Comparison of ENCODE assay signal across 17 cellular contexts in genomic region chr12:79183946-79184345, GRCh38.
"Had no signal": no experiment of that assay in that cellular context is flagged by ENCODE, and none has a peak within 500 bp of the region (broad histone marks: within the 10 kb centered on the region; RNA-seq: fewer than 3 reads in every experiment).

No MANE protein-coding gene starts in this region.

- DNase-seq: activated CD4-positive, alpha-beta T cell treated with anti-CD3 and anti-CD28 coated beads, Interleukin-2, amount 50 U/mL, for 4 hours; activated CD8-positive, alpha-beta memory T cell treated with anti-CD3 and anti-CD28 coated beads, Interleukin-2, amount 10 ng/mL, durations not matched to agents 7 days and 5 days; activated naive CD4-positive, alpha-beta T cell treated with anti-CD3 and anti-CD28 coated beads for 36 hours; activated T-cell treated with anti-CD3 and anti-CD28 coated beads, Interleukin-2, amount 50 U/mL, for 1 hour; esophagus squamous epithelium; mucosa of descending colon; naive thymus-derived CD8-positive, alpha-beta T cell; stimulated activated CD4-positive, alpha-beta T cell treated with anti-CD3 and anti-CD28 coated beads, Interleukin-12 subunit alpha, Interleukin-12 subunit beta, amount 100 ng/mL, for 4 hours; stimulated activated CD4-positive, alpha-beta T cell treated with anti-CD3 and anti-CD28 coated beads, Interleukin-2, amount 100 ng/mL, for 24 hours; SW 1271 had no signal

- H3K9me3 ChIP-seq: ascending aorta, esophagus squamous epithelium, mucosa of descending colon, neutrophil, thoracic aorta had no signal

- H3K4me3 Mint-ChIP-seq: activated CD8-positive, alpha-beta memory T cell treated with anti-CD3 and anti-CD28 coated beads, Interleukin-2, amount 10 ng/mL, durations not matched to agents 7 days and 5 days; activated naive CD4-positive, alpha-beta T cell treated with anti-CD3 and anti-CD28 coated beads for 36 hours; memory B cell; naive thymus-derived CD8-positive, alpha-beta T cell had no signal

- H3K27ac Mint-ChIP-seq: activated CD8-positive, alpha-beta memory T cell treated with anti-CD3 and anti-CD28 coated beads, Interleukin-2, amount 10 ng/mL, durations not matched to agents 7 days and 5 days; activated naive CD4-positive, alpha-beta T cell treated with anti-CD3 and anti-CD28 coated beads for 36 hours; activated T-helper 2 cell treated with anti-CD3 and anti-CD28 coated beads, Interferon-gamma antibody, Interleukin-2, Interleukin-4, amounts not matched to agents 10 μg/mL and 5 μg/mL and 100 μg/mL, durations not matched to agents 14 hours and 24 hours and 36 hours; memory B cell; naive thymus-derived CD8-positive, alpha-beta T cell had no signal

- H3K9me3 Mint-ChIP-seq: activated naive CD4-positive, alpha-beta T cell treated with anti-CD3 and anti-CD28 coated beads for 36 hours; memory B cell had no signal

- H3K4me3 ChIP-seq: ascending aorta, esophagus squamous epithelium, mucosa of descending colon, thoracic aorta had no signal

- H3K27me3 Mint-ChIP-seq: activated CD8-positive, alpha-beta memory T cell treated with anti-CD3 and anti-CD28 coated beads, Interleukin-2, amount 10 ng/mL, durations not matched to agents 7 days and 5 days; memory B cell; naive thymus-derived CD8-positive, alpha-beta T cell had no signal

- ATAC-seq: activated CD4-positive, CD25-positive, alpha-beta regulatory T cell treated with anti-CD3 and anti-CD28 coated beads, Interleukin-2, amount 50 U/mL, for 24 hours; activated CD8-positive, alpha-beta memory T cell treated with anti-CD3 and anti-CD28 coated beads, Interleukin-2, amount 10 ng/mL, durations not matched to agents 7 days and 5 days; mucosa of descending colon; naive thymus-derived CD8-positive, alpha-beta T cell had no signal

- H3K27ac ChIP-seq: ascending aorta, neutrophil, parathyroid adenoma, thoracic aorta had no signal

- H3K4me1 ChIP-seq: ascending aorta, esophagus squamous epithelium, parathyroid adenoma had no signal

- H3K27me3 ChIP-seq: ascending aorta, esophagus squamous epithelium, neutrophil had no signal

- H3K36me3 Mint-ChIP-seq: activated CD8-positive, alpha-beta memory T cell treated with anti-CD3 and anti-CD28 coated beads, Interleukin-2, amount 10 ng/mL, durations not matched to agents 7 days and 5 days; memory B cell; naive thymus-derived CD8-positive, alpha-beta T cell had no signal

- H3K36me3 ChIP-seq: ascending aorta, esophagus squamous epithelium, neutrophil, thoracic aorta had no signal

- H3K4me1 Mint-ChIP-seq: activated CD8-positive, alpha-beta memory T cell treated with anti-CD3 and anti-CD28 coated beads, Interleukin-2, amount 10 ng/mL, durations not matched to agents 7 days and 5 days; memory B cell; naive thymus-derived CD8-positive, alpha-beta T cell had no signal
